ENCODE assay signal across 34 cellular contexts in the genomic region with DNA sequence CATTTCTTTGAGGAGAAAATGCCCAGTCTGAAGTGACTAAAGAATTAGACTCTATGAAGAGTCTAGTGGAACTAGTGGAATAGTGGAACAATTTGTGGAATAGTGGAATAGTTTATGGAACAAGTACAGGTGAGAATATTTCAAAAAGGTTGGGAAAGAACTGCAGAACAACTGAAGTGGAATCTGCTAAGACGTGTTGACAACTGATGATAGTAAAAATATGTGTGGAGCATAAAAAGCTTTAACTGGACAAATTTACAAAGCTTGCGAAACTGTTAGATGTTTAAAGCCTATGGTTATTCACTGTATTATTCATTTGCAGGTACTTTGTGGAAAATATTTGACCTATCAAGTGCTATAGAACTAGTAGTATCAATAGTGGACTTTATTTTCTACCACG.
"Had no signal": no experiment of that assay in that cellular context is flagged by ENCODE, and none has a peak within 500 bp of the region (broad histone marks: within the 10 kb centered on the region; RNA-seq: fewer than 3 reads in every experiment).

No MANE protein-coding gene starts in this region.

- H3K4me2 ChIP-seq: KMS-11 had no signal

- H3K27me3 ChIP-seq: MG63 had no signal

- DNase-seq: Kasumi-1, MG63, MM.1S, MV-4-11, NCI-H1048, NCI-H1092, NCI-H1092 treated with DMSO at 0.1 percent for 48 hours, NCI-H1105, NCI-H1105 treated with DMSO at 0.1 percent for 48 hours, NCI-H1417, NCI-H1417 treated with DMSO at 0.1 percent for 48 hours, NCI-H1436, NCI-H1436 treated with DMSO at 0.1 percent for 48 hours, NCI-H146, NCI-H1694, NCI-H1694 treated with DMSO at 0.1 percent for 48 hours, NCI-H187, NCI-H187 treated with DMSO at 0.1 percent for 48 hours, NCI-H1930, NCI-H2029, NCI-H2029 treated with DMSO at 0.1 percent for 48 hours, NCI-H2081, NCI-H2081 treated with DMSO at 0.1 percent for 48 hours, NCI-H2107, NCI-H2171, NCI-H2171 treated with DMSO at 0.1 percent for 48 hours, NCI-H2227 treated with DMSO at 0.1 percent for 48 hours, NCI-H226, NCI-H345, NCI-H446, NCI-H446 treated with DMSO at 0.1 percent for 48 hours, NCI-H510A, NCI-H510A treated with DMSO at 0.1 percent for 48 hours had no signal

- H3K36me3 ChIP-seq: MG63 had no signal

- H3K9me3 ChIP-seq: MG63 had no signal

- H3K9ac ChIP-seq: KMS-11 had no signal

- H3K4me3 ChIP-seq: MG63 had no signal

- H3K27ac ChIP-seq: KMS-11 had no signal
